14 cellular contexts compared by ENCODE assay signal in the genomic region with DNA sequence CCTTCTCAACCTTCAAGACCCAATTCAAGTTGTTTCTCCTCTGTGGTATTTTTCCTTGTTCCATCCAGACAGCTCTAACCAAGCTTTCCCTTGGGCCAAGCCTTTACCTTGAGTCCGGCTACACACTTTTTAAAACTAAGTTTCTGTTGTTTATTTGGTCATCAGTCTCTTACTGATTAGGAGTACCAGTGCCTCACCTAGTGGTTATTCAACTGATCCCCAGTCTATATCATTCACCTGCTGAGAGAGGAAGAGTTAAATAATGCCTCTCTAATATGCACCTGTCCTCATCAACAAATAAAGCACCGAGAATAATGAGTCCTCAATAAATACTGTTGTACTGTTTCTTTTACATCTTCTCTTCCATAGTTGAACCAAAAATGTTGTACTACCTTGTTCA.
DNase-seq lines count a peak whose midpoint lies in the region; ATAC-seq, FAIRE-seq and TF ChIP-seq lines count a peak whose summit lies in the region.
"Had no signal": no experiment of that assay in that cellular context is flagged by ENCODE, and none has a peak within 500 bp of the region (broad histone marks: within the 10 kb centered on the region; RNA-seq: fewer than 3 reads in every experiment).

No MANE protein-coding gene starts in this region.

- H3K27me3 ChIP-seq in GM06990 (replicated peaks; ENCODE audit: control insufficient read depth, insufficient read depth, low read length): no peaks in the 10 kb centered on the region
- H3K27me3 ChIP-seq: ovary, SJCRH30 had no signal

- no peaks in the 10 kb centered on the region for H3K9me3 Mint-ChIP-seq in T-helper 2 cell treated with Interferon-gamma antibody and Interleukin-4, amounts not matched to agents 5 μg/mL and 100 μg/mL, for 36 hours

- 25% methylated on average over 2 of the region's 2 CpGs for WGBS in A549 (ENCODE audit: missing lambda C conversion rate)

- no peak for ATAC-seq in A549
- ATAC-seq in HG02763 (IDR thresholded peaks at IDR 0.05; ENCODE audit: unreplicated experiment): no peak
- no peak for ATAC-seq in HG02981 (IDR thresholded peaks at IDR 0.05; ENCODE audit: unreplicated experiment)
- ATAC-seq: left ventricle myocardium superior had no signal

- FAIRE-seq in A549 (lab: Jason Lieb, UNC): no peak
- FAIRE-seq: frontal cortex had no signal

- no peaks in the 10 kb centered on the region for H3K9me3 ChIP-seq in A549
- H3K9me3 ChIP-seq: ovary, SJCRH30 had no signal

- H3K27me3 Mint-ChIP-seq in T-helper 2 cell treated with Interferon-gamma antibody and Interleukin-4, amounts not matched to agents 5 μg/mL and 100 μg/mL, for 36 hours (ENCODE audit: low read depth): no peaks in the 10 kb centered on the region

- intact Hi-C loops in posterior vena cava (cut with DNase I): no loop called here

- no peaks in the 10 kb centered on the region for H3K4me1 Mint-ChIP-seq in T-helper 2 cell treated with Interferon-gamma antibody and Interleukin-4, amounts not matched to agents 5 μg/mL and 100 μg/mL, for 36 hours (ENCODE audit: low read depth)

- CTCF ChIA-PET in A549 (lab: Yijun Ruan, JAX): interaction anchor here (0.7 kb wide), 1 partner anchor 1375 kb away, joined by 3 read pairs; no protein-coding TSS in a partner anchor

- peak; percentile 15; the same call in 1 of the 3 replicates for TF ChIP-seq CTCF in A549 (IDR thresholded peaks at IDR 0.05)
- peak; percentile 20 for TF ChIP-seq CTCF in GM06990 (IDR thresholded peaks at IDR 0.05; ENCODE audit: insufficient read depth, low read length, poor library complexity, severe bottlenecking)
- TF ChIP-seq CTCF in epithelial cell of esophagus (IDR thresholded peaks at IDR 0.05; ENCODE audit: insufficient read depth, low read depth, low read length, missing control alignments): peak; percentile 50

- no peaks in the 10 kb centered on the region for H3K36me3 ChIP-seq in GM06990 (ENCODE audit: control insufficient read depth, insufficient read depth, low read length)
- H3K36me3 ChIP-seq: ovary, SJCRH30 had no signal

- H3K4me1 ChIP-seq in A549: no peaks in the 10 kb centered on the region
- H3K4me1 ChIP-seq: SJCRH30 had no signal

- H3K4me2 ChIP-seq in A549: no peak overlapping the region

- H3K4me3 ChIP-seq in A549: no peak overlapping the region
- no peak overlapping the region for H3K4me3 ChIP-seq in GM06990 (replicated peaks; ENCODE audit: low read depth, low read length)
- no peak overlapping the region for H3K4me3 ChIP-seq in epithelial cell of esophagus (ENCODE audit: low read length)
- H3K4me3 ChIP-seq: ovary, SJCRH30 had no signal

- no peak overlapping the region for H3K27ac ChIP-seq in A549
- H3K27ac ChIP-seq: ovary, SJCRH30 had no signal

- POLR2A ChIA-PET in A549 (lab: Yijun Ruan, JAX): no interaction called here

- H3K27ac Mint-ChIP-seq in T-helper 2 cell treated with Interferon-gamma antibody and Interleukin-4, amounts not matched to agents 5 μg/mL and 100 μg/mL, for 36 hours: no peak overlapping the region

- H3K4me3 Mint-ChIP-seq in T-helper 2 cell treated with Interferon-gamma antibody and Interleukin-4, amounts not matched to agents 5 μg/mL and 100 μg/mL, for 36 hours: no peak overlapping the region

- 0 out of 5 replicates have a peak, but pooled peaks have one; percentile 4 to 24 for TF ChIP-seq RAD21 in A549 (conservative IDR thresholded peaks at IDR 0.05 in 1 of 2, IDR thresholded peaks at IDR 0.05 in 1 of 2)

- DNase-seq in A549 (ENCODE audit: low read depth in 1 of 2, low spot score in 1 of 2) (no peak), GM06990 (ENCODE audit: extremely low read depth, insufficient read length) (no peak), NCI-H748 treated with DMSO at 0.1 percent for 48 hours (lab: John Stamatoyannopoulos, UW) (peak; percentile 66), epithelial cell of esophagus (ENCODE audit: low read depth) (peak; percentile 33), posterior vena cava (ENCODE audit: low spot score) (no peak)
- no peak for DNase-seq in T-helper 2 cell treated with Interferon-gamma antibody and Interleukin-4, amounts not matched to agents 5 μg/mL and 100 μg/mL, for 36 hours (ENCODE audit: low spot score)
- DNase-seq: activated effector memory CD4-positive, alpha-beta T cell treated with anti-CD3 and anti-CD28 coated beads, Interleukin-2, amount 50 U/mL, for 16 hours; left ventricle myocardium superior; ovary; SJCRH30; stimulated activated CD4-positive, alpha-beta T cell treated with anti-CD3 and anti-CD28 coated beads, Interleukin-2, amount 100 ng/mL, for 48 hours had no signal

- H3K36me3 Mint-ChIP-seq in T-helper 2 cell treated with Interferon-gamma antibody and Interleukin-4, amounts not matched to agents 5 μg/mL and 100 μg/mL, for 36 hours (ENCODE audit: low read depth): no peaks in the 10 kb centered on the region

- TF ChIP-seq EP300 in A549 (IDR thresholded peaks at IDR 0.05): no peak

- TF ChIP-seq POLR2A in A549 (IDR thresholded peaks at IDR 0.05; ENCODE audit: low read length): no peak

TF ChIP-seq in A549, 52 proteins besides CTCF, POLR2A, EP300 and RAD21:
- TF ChIP-seq, protein P1, sequence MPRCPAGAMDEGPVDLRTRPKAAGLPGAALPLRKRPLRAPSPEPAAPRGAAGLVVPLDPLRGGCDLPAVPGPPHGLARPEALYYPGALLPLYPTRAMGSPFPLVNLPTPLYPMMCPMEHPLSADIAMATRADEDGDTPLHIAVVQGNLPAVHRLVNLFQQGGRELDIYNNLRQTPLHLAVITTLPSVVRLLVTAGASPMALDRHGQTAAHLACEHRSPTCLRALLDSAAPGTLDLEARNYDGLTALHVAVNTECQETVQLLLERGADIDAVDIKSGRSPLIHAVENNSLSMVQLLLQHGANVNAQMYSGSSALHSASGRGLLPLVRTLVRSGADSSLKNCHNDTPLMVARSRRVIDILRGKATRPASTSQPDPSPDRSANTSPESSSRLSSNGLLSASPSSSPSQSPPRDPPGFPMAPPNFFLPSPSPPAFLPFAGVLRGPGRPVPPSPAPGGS (IDR thresholded peaks at IDR 0.05): no peak
- no peak for TF ChIP-seq EHMT2 (IDR thresholded peaks at IDR 0.05; ENCODE audit: low read depth)
- TF ChIP-seq PHF8 (IDR thresholded peaks at IDR 0.05; ENCODE audit: borderline replicate concordance, low read depth): no peak
- TF ChIP-seq MAZ (IDR thresholded peaks at IDR 0.05; ENCODE audit: borderline replicate concordance, low read depth, low read length): no peak
- TF ChIP-seq HOXA7 (CRISPR knock-in tag; IDR thresholded peaks at IDR 0.05): no peak
- TF ChIP-seq RARB (CRISPR knock-in tag; IDR thresholded peaks at IDR 0.05): no peak
- no peak for TF ChIP-seq GATA3 (IDR thresholded peaks at IDR 0.05; ENCODE audit: borderline replicate concordance)
- no peak for TF ChIP-seq KDM5A (IDR thresholded peaks at IDR 0.05)
- no peak for TF ChIP-seq KDM1A (IDR thresholded peaks at IDR 0.05; ENCODE audit: low read depth)
- TF ChIP-seq ZFP36 (IDR thresholded peaks at IDR 0.05; ENCODE audit: borderline replicate concordance, partially characterized antibody): no peak
- no peak for TF ChIP-seq MAFK (IDR thresholded peaks at IDR 0.05; ENCODE audit: partially characterized antibody)
- no peak for TF ChIP-seq RFX5 (IDR thresholded peaks at IDR 0.05)
- no peak for TF ChIP-seq ESRRA (IDR thresholded peaks at IDR 0.05; ENCODE audit: borderline replicate concordance, low read length)
- TF ChIP-seq, protein P2, sequence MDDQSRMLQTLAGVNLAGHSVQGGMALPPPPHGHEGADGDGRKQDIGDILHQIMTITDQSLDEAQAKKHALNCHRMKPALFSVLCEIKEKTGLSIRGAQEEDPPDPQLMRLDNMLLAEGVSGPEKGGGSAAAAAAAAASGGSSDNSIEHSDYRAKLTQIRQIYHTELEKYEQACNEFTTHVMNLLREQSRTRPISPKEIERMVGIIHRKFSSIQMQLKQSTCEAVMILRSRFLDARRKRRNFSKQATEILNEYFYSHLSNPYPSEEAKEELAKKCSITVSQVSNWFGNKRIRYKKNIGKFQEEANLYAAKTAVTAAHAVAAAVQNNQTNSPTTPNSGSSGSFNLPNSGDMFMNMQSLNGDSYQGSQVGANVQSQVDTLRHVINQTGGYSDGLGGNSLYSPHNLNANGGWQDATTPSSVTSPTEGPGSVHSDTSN (IDR thresholded peaks at IDR 0.05): no peak
- TF ChIP-seq CHD2 (IDR thresholded peaks at IDR 0.05; ENCODE audit: low read length, partially characterized antibody): no peak
- TF ChIP-seq RNF2 (IDR thresholded peaks at IDR 0.05; ENCODE audit: borderline replicate concordance, low read depth): no peak
- TF ChIP-seq, protein P3, sequence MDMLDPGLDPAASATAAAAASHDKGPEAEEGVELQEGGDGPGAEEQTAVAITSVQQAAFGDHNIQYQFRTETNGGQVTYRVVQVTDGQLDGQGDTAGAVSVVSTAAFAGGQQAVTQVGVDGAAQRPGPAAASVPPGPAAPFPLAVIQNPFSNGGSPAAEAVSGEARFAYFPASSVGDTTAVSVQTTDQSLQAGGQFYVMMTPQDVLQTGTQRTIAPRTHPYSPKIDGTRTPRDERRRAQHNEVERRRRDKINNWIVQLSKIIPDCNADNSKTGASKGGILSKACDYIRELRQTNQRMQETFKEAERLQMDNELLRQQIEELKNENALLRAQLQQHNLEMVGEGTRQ (IDR thresholded peaks at IDR 0.05): no peak
- TF ChIP-seq EHF (CRISPR knock-in tag; IDR thresholded peaks at IDR 0.05): no peak
- no peak for TF ChIP-seq ZNF302 (CRISPR knock-in tag; IDR thresholded peaks at IDR 0.05)
- TF ChIP-seq BHLHE40 (IDR thresholded peaks at IDR 0.05; ENCODE audit: low read depth, low read length): no peak

Comparison
In these comparisons a context has a peak if more than half of its experiments do, and no peak if none do; other contexts are left out.
1. DNase-seq: peak in NCI-H748 treated with DMSO at 0.1 percent for 48 hours (single experiment) and epithelial cell of esophagus (single experiment); none in A549 (0 of 2), GM06990 (single experiment), T-helper 2 cell treated with Interferon-gamma antibody and Interleukin-4, amounts not matched to agents 5 μg/mL and 100 μg/mL, for 36 hours (single experiment) and posterior vena cava (single experiment).
2. Peak in every context shown above with its lines, with median percentiles within 50 percentile points of each other: CTCF ChIP-seq.